ENCODE assay signal across 8 cellular contexts in the genomic region with DNA sequence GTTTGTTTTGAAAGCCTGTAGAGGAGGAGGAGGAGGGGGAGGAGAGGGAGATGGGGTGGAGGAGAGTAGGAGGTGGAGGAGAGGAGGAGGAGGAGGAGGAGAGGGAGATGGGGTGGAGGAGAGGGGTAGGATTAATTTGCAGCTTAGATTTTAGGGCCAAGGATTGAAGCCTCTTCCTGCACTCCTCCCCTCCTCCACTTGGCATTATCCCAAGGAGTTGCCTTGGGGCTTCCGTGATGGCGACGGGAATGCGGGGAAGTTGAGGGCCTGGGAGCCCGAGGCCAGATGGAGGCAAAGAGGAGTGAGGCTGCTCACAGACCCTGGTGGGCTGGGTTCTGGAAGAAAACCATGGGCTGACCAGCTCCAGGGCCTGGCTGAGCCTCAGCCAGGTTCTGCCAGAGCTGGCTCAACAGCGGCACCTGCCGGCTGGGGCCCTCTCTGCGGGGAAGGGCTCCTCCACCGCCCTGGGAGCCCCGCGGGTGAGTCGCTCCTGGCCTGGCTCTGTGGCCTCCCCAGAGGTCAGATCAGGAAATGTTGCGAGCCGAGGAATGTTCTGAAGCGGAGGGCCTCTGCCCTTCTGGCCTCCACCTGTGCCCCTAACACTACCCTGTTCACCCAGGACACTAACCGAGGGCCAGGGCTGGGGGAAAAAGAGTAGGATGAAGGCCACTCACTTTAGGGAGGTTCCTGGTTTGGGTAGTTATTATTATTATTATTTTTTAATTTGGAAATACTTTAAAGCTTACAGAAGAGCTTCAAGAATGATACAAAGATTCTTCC. TPM values are rescaled to one million over a fixed set of nuclear protein-coding genes. Genes with fewer than 3 reads are reported as not detected.
DNase-seq lines count a peak whose midpoint lies in the region; ATAC-seq and TF ChIP-seq lines count a peak whose summit lies in the region.

No MANE protein-coding gene starts in this region.

- H3K4me1 Mint-ChIP-seq in WTC11: peaks cover 18% of the 10 kb centered on the region

- ATAC-seq in HG02938 (IDR thresholded peaks at IDR 0.05; ENCODE audit: unreplicated experiment) (peak; percentile 58), WTC11 (peak; percentile 98), HG03565 (IDR thresholded peaks at IDR 0.05; ENCODE audit: unreplicated experiment) (no peak)

- H3K27me3 Mint-ChIP-seq in WTC11 (ENCODE audit: low read depth): peaks cover under 1% of the 10 kb centered on the region; the same call in 1 of the 2 replicates

- peaks cover 4% of the 10 kb centered on the region; the same call in 1 of the 2 replicates for H3K9me3 Mint-ChIP-seq in WTC11

- POLR2A ChIA-PET in WTC11 (lab: Charles Lee): interaction anchor here (0.5 to 2.5 kb wide), 10 partner anchors 25 to 1715 kb away, joined by 3 to 61 read pairs (median 6); partner anchors contain the start of genes ACBD4, HEXIM1 and HEXIM2

- DNase-seq in GM04503 (ENCODE audit: low read depth): peak; percentile 42
- peak; percentile 69 for DNase-seq in NCI-H2171 treated with DMSO at 0.1 percent for 48 hours (lab: John Stamatoyannopoulos, UW)
- peak; percentile 99 for DNase-seq in WTC11 (ENCODE audit: low spot score)
- DNase-seq in cardiac fibroblast (ENCODE audit: low read depth in 2 of 2): peak; percentile 90 to 91
- peak; percentile 75 for DNase-seq in iris pigment epithelial cell (ENCODE audit: low read depth)
- peak; percentile 74 to 90 for DNase-seq in stimulated activated CD4-positive, alpha-beta T cell treated with anti-CD3 and anti-CD28 coated beads, Interleukin-12 subunit alpha, Interleukin-12 subunit beta, amount 100 ng/mL, for 24 hours (ENCODE audit: low read depth in 2 of 2)

- TF ChIP-seq CTCF in WTC11 (IDR thresholded peaks at IDR 0.05) (peak; percentile 94), cardiac fibroblast (IDR thresholded peaks at IDR 0.05; ENCODE audit: low read depth, low read length) (peak; percentile 100)

- H3K4me3 ChIP-seq in cardiac fibroblast (replicated peaks in 1 of 2; ENCODE audit: low read depth in 2 of 2, low read length in 2 of 2): no peak overlapping the region

- CTCF ChIA-PET in WTC11 (lab: Charles Lee): interaction anchor here (0.6 to 7.2 kb wide), 59 partner anchors 8 to 991 kb away, joined by 3 to 340 read pairs (median 5); partner anchors contain the start of genes ACBD4, C1QL1, FMNL1 and HEXIM1

- no peaks in the 10 kb centered on the region for H3K36me3 Mint-ChIP-seq in WTC11

- peak overlapping the region; percentile 84 for H3K27ac Mint-ChIP-seq in WTC11

- no peak overlapping the region for H3K4me3 Mint-ChIP-seq in WTC11

TF ChIP-seq in WTC11, 78 proteins besides CTCF, POLR2A, EP300 and RAD21:
- TF ChIP-seq ZNF219 (CRISPR knock-in tag; IDR thresholded peaks at IDR 0.05; ENCODE audit: borderline replicate concordance): no peak
- TF ChIP-seq SP1 (CRISPR knock-in tag; conservative IDR thresholded peaks at IDR 0.05): 0 out of 2 replicates have a peak, but pooled peaks have one; percentile 22
- TF ChIP-seq FOXK1 (CRISPR knock-in tag; IDR thresholded peaks at IDR 0.05): 0 out of 2 replicates have a peak, but pooled peaks have one; percentile 29
- TF ChIP-seq ZNF263 (CRISPR knock-in tag; IDR thresholded peaks at IDR 0.05; ENCODE audit: low read depth): peak; percentile 85
- TF ChIP-seq, protein P1, sequence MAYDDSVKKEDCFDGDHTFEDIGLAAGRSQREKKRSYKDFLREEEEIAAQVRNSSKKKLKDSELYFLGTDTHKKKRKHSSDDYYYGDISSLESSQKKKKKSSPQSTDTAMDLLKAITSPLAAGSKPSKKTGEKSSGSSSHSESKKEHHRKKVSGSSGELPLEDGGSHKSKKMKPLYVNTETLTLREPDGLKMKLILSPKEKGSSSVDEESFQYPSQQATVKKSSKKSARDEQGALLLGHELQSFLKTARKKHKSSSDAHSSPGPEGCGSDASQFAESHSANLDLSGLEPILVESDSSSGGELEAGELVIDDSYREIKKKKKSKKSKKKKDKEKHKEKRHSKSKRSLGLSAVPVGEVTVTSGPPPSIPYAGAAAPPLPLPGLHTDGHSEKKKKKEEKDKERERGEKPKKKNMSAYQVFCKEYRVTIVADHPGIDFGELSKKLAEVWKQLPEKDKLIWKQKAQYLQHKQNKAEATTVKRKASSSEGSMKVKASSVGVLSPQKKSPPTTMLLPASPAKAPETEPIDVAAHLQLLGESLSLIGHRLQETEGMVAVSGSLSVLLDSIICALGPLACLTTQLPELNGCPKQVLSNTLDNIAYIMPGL (CRISPR knock-in tag; IDR thresholded peaks at IDR 0.05): peak; percentile 97
- peak; percentile 60; the same call in 1 of the 2 replicates for TF ChIP-seq E2F5 (CRISPR knock-in tag; IDR thresholded peaks at IDR 0.05)
- TF ChIP-seq PRRX2 (CRISPR knock-in tag; IDR thresholded peaks at IDR 0.05): no peak
- TF ChIP-seq, protein P2, sequence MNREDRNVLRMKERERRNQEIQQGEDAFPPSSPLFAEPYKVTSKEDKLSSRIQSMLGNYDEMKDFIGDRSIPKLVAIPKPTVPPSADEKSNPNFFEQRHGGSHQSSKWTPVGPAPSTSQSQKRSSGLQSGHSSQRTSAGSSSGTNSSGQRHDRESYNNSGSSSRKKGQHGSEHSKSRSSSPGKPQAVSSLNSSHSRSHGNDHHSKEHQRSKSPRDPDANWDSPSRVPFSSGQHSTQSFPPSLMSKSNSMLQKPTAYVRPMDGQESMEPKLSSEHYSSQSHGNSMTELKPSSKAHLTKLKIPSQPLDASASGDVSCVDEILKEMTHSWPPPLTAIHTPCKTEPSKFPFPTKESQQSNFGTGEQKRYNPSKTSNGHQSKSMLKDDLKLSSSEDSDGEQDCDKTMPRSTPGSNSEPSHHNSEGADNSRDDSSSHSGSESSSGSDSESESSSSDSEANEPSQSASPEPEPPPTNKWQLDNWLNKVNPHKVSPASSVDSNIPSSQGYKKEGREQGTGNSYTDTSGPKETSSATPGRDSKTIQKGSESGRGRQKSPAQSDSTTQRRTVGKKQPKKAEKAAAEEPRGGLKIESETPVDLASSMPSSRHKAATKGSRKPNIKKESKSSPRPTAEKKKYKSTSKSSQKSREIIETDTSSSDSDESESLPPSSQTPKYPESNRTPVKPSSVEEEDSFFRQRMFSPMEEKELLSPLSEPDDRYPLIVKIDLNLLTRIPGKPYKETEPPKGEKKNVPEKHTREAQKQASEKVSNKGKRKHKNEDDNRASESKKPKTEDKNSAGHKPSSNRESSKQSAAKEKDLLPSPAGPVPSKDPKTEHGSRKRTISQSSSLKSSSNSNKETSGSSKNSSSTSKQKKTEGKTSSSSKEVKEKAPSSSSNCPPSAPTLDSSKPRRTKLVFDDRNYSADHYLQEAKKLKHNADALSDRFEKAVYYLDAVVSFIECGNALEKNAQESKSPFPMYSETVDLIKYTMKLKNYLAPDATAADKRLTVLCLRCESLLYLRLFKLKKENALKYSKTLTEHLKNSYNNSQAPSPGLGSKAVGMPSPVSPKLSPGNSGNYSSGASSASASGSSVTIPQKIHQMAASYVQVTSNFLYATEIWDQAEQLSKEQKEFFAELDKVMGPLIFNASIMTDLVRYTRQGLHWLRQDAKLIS (CRISPR knock-in tag; IDR thresholded peaks at IDR 0.05; ENCODE audit: borderline replicate concordance): no peak
- TF ChIP-seq E2F4 (CRISPR knock-in tag; IDR thresholded peaks at IDR 0.05; ENCODE audit: borderline replicate concordance, low read depth): no peak
- peak; percentile 32; the same call in 1 of the 2 replicates for TF ChIP-seq ZNF423 (CRISPR knock-in tag; IDR thresholded peaks at IDR 0.05)
- TF ChIP-seq KAT7 (CRISPR knock-in tag; IDR thresholded peaks at IDR 0.05; ENCODE audit: borderline replicate concordance): no peak
- TF ChIP-seq ZNF416 (CRISPR knock-in tag; IDR thresholded peaks at IDR 0.05): 0 out of 2 replicates have a peak, but pooled peaks have one; percentile 57
- peak; percentile 75; the same call in 1 of the 2 replicates for TF ChIP-seq ETV6 (CRISPR knock-in tag; IDR thresholded peaks at IDR 0.05)
- no peak for TF ChIP-seq GTF2I (CRISPR knock-in tag; conservative IDR thresholded peaks at IDR 0.05)
- TF ChIP-seq GABPB1 (CRISPR knock-in tag; IDR thresholded peaks at IDR 0.05): peak; percentile 58; the same call in 1 of the 2 replicates
- no peak for TF ChIP-seq ATF6 (CRISPR knock-in tag; IDR thresholded peaks at IDR 0.05)

RNA-seq across cellular contexts. Expression of gene FMNL1, which starts 23.9 kb away (rescaled TPM):
- 5.3 to 7.9 TPM (median 7.3 TPM) in 3 replicates for total RNA-seq in WTC11 (2021)

RNA-seq across cellular contexts. Expression of gene HEXIM2, which starts 36.1 kb away (rescaled TPM):
- total RNA-seq in WTC11 (2021): 11.9 to 16.1 TPM (median 12.2 TPM) in 3 replicates

RNA-seq across cellular contexts. Expression of gene HEXIM1, which starts 49.5 kb away (rescaled TPM):
- 29.6 to 36.9 TPM (median 35.2 TPM) in 3 replicates for total RNA-seq in WTC11 (2021)

Comparison
In these comparisons a context has a peak if more than half of its experiments do, and no peak if none do; other contexts are left out.
1. DNase-seq: peak in every context shown above with its lines; median percentile 99 in WTC11; 90 in cardiac fibroblast; 82 in stimulated activated CD4-positive, alpha-beta T cell treated with anti-CD3 and anti-CD28 coated beads, Interleukin-12 subunit alpha, Interleukin-12 subunit beta, amount 100 ng/mL, for 24 hours; 75 in iris pigment epithelial cell; 69 in NCI-H2171 treated with DMSO at 0.1 percent for 48 hours; 42 in GM04503.